ENCODE assay signal across 25 cellular contexts in genomic region chr1:36981771-36982622, GRCh38. TPM values are rescaled to one million over a fixed set of nuclear protein-coding genes. Genes with fewer than 3 reads are reported as not detected.
DNase-seq lines count a peak whose midpoint lies in the region; ATAC-seq and TF ChIP-seq lines count a peak whose summit lies in the region.
"Had no signal": no experiment of that assay in that cellular context is flagged by ENCODE, and none has a peak within 500 bp of the region (broad histone marks: within the 10 kb centered on the region; RNA-seq: fewer than 3 reads in every experiment).

No MANE protein-coding gene starts in this region.

- DNase-seq in DMS53 (lab: John Stamatoyannopoulos, UW) (peak; percentile 3), DMS53 treated with DMSO at 0.1 percent for 48 hours (lab: John Stamatoyannopoulos, UW; ENCODE audit: unreplicated experiment) (no peak), M059J (ENCODE audit: low read depth) (peak; percentile 2), NCI-H69 (lab: John Stamatoyannopoulos, UW) (peak; percentile 19), putamen (ENCODE audit: low spot score) (peak; percentile 68), GM13976 (ENCODE audit: low spot score) (no peak), transverse colon (no peak)
- DNase-seq: activated CD8-positive, alpha-beta T cell treated with anti-CD3 and anti-CD28 coated beads, Interleukin-2, amount 10 ng/mL, durations not matched to agents 7 days and 5 days; activated effector memory CD4-positive, alpha-beta T cell treated with Interleukin-2 at 50 U/mL for 16 hours; activated naive CD8-positive, alpha-beta T cell treated with anti-CD3 and anti-CD28 coated beads, Interleukin-2, amount 10 ng/mL, durations not matched to agents 7 days and 5 days; activated T-cell treated with anti-CD3 and anti-CD28 coated beads for 4 hours; cerebellar nuclear complex; glutamatergic neuron; HCEC 1CT; IMR-90; lower lobe of right lung; mucosa of descending colon; NCI-H2107; sigmoid colon; SJCRH30; stimulated activated naive CD8-positive, alpha-beta T cell treated with anti-CD3 and anti-CD28 coated beads, Interleukin-15, Interleukin-2, amounts not matched to agents 100 U/mL and 50 U/mL, for 24 hours had no signal

- peaks cover 6% of the 10 kb centered on the region for H3K27me3 ChIP-seq in transverse colon

- H3K9me3 ChIP-seq in transverse colon: no peaks in the 10 kb centered on the region
- H3K9me3 ChIP-seq: lower lobe of right lung, mucosa of descending colon, pancreas, SJCRH30 had no signal

- in situ Hi-C loops in GM13976 (cut with MboI; ENCODE audit: low sequenced_read_pairs, unreplicated experiment) (no loop called here), transverse colon (cut with MboI; ENCODE audit: low pct_ligation_motif_present in 1 of 4, low pct_unique_long_range_greater_than_20kb in 1 of 4, low sequenced_read_pairs in 3 of 4) (no loop called here)

- intact Hi-C loops in transverse colon (cut with DNase I; ENCODE audit: low total_unique reads): no loop called here

- TF ChIP-seq CTCF in GM13976 (IDR thresholded peaks at IDR 0.05; ENCODE audit: borderline replicate concordance, control extremely low read depth, extremely low read depth, insufficient read depth, missing control alignments): no peak
- no peak for TF ChIP-seq CTCF in transverse colon (IDR thresholded peaks at IDR 0.05)

- no peak overlapping the region for H3K4me3 ChIP-seq in transverse colon
- H3K4me3 ChIP-seq: lower lobe of right lung, mucosa of descending colon, pancreas, sigmoid colon, SJCRH30 had no signal

- no peak overlapping the region for H3K27ac ChIP-seq in transverse colon
- H3K27ac ChIP-seq: lower lobe of right lung, pancreas, sigmoid colon, SJCRH30 had no signal

- H3K36me3 ChIP-seq in transverse colon: no peaks in the 10 kb centered on the region
- H3K36me3 ChIP-seq: lower lobe of right lung, pancreas, sigmoid colon, SJCRH30 had no signal

- 66% methylated on average over 18 of the region's 18 CpGs; no CpG with 5 or more reads in 1 of the 2 donors for WGBS in transverse colon (ENCODE audit: low coverage in 1 of 2), 2 donors

- no peak for TF ChIP-seq POLR2A in transverse colon (IDR thresholded peaks at IDR 0.05)

- no peak for ATAC-seq in GM19397 (IDR thresholded peaks at IDR 0.05; ENCODE audit: unreplicated experiment)
- ATAC-seq: activated CD8-positive, alpha-beta T cell treated with anti-CD3 and anti-CD28 coated beads, Interleukin-2, amount 10 ng/mL, durations not matched to agents 7 days and 5 days; lower lobe of right lung; mucosa of descending colon; Panc1; pancreas; stimulated activated naive CD8-positive, alpha-beta T cell treated with anti-CD3 and anti-CD28 coated beads, Interleukin-15, Interleukin-2, amounts not matched to agents 100 U/mL and 50 U/mL, for 24 hours had no signal

- TF ChIP-seq EP300 in transverse colon (IDR thresholded peaks at IDR 0.05; ENCODE audit: low read depth): no peak

- H3K4me1 ChIP-seq in transverse colon: no peaks in the 10 kb centered on the region
- H3K4me1 ChIP-seq: lower lobe of right lung, pancreas, sigmoid colon, SJCRH30 had no signal

RNA-seq across cellular contexts. Expression of gene GRIK3, which starts 52.3 kb away (rescaled TPM):
- not detected in 2 replicates for total RNA-seq in M059J (2014; rRNA removed; shearing (Covaris generic))
- 1 to 10 TPM in 2 of 4 donors, under 1 TPM in 2; 0.75 to 9.8 (median 1.2) TPM for total RNA-seq in transverse colon
- total RNA-seq: A172; activated CD8-positive, alpha-beta T cell treated with anti-CD3 and anti-CD28 coated beads, Interleukin-2, amount 10 ng/mL, durations not matched to agents 7 days and 5 days; activated naive CD8-positive, alpha-beta T cell treated with anti-CD3 and anti-CD28 coated beads, Interleukin-2, amount 10 ng/mL, durations not matched to agents 7 days and 5 days; IMR-90; SJCRH30 had no signal

Comparison
In these comparisons a context has a peak if more than half of its experiments do, and no peak if none do; other contexts are left out.
1. DNase-seq: peak in DMS53 (single experiment), M059J (single experiment), NCI-H69 (single experiment) and putamen (single experiment); none in DMS53 treated with DMSO at 0.1 percent for 48 hours (single experiment), GM13976 (single experiment) and transverse colon (single experiment).